ENCODE assay signal across 18 cellular contexts in the genomic region with DNA sequence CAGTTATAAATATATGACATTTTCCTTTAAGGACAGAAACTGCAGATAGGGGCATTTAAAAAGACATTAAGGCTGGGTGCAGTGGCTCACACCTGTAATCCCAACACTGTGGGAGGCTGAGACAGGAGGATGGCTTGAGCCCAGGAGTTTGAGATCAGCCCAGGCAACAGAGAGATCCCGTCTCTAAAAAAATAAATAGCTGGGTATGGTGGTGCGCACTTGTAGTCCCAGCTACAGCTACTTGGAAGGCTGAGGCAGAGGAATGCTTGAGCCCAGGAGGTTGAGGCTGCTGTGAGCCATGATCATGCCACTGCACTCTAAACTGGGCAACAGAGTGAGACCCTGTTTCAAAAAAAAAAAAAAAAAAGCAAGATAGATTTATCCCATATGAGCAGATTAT.
DNase-seq lines count a peak whose midpoint lies in the region; ATAC-seq and TF ChIP-seq lines count a peak whose summit lies in the region.
"Had no signal": no experiment of that assay in that cellular context is flagged by ENCODE, and none has a peak within 500 bp of the region (broad histone marks: within the 10 kb centered on the region; RNA-seq: fewer than 3 reads in every experiment).

No MANE protein-coding gene starts in this region.

- 0 out of 2 replicates have a peak, but pooled peaks cover 4% of the 10 kb centered on the region for H3K79me2 ChIP-seq in GM23248 (ENCODE audit: insufficient read depth)
- H3K79me2 ChIP-seq in hepatocyte = no peaks in the 10 kb centered on the region

- no peaks in the 10 kb centered on the region for H4K20me1 ChIP-seq in GM23248 (ENCODE audit: insufficient read depth)
- no peaks in the 10 kb centered on the region for H4K20me1 ChIP-seq in hepatocyte (ENCODE audit: insufficient read depth, poor library complexity, severe bottlenecking)

- ATAC-seq in T-helper 17 cell (no peak), HG02852 (IDR thresholded peaks at IDR 0.05; ENCODE audit: unreplicated experiment) (no peak), GM19351 (IDR thresholded peaks at IDR 0.05; ENCODE audit: unreplicated experiment) (no peak)

- no peaks in the 10 kb centered on the region for H3K36me3 Mint-ChIP-seq in T-helper 17 cell (ENCODE audit: low read depth)
- H3K36me3 Mint-ChIP-seq in T-helper 2 cell treated with Interferon-gamma antibody and Interleukin-4, amounts not matched to agents 5 μg/mL and 100 μg/mL, for 36 hours (ENCODE audit: low read depth) = peaks cover 2% of the 10 kb centered on the region
- H3K36me3 Mint-ChIP-seq: IgD-negative memory B cell had no signal

- DNase-seq in GM23248 (no peak), T-helper 17 cell (no peak), hepatocyte (ENCODE audit: low spot score) (no peak), A172 (ENCODE audit: low spot score) (no peak)
- DNase-seq in T-helper 2 cell treated with Interferon-gamma antibody and Interleukin-4, amounts not matched to agents 5 μg/mL and 100 μg/mL, for 36 hours (ENCODE audit: low spot score) = no peak
- DNase-seq: activated CD4-positive, alpha-beta T cell treated with anti-CD3 and anti-CD28 coated beads, Interleukin-2, amount 50 U/mL, for 4 hours; CD4-positive, alpha-beta T cell; GDM1; hypothalamus; NCI-H1105 treated with DMSO at 0.1 percent for 48 hours; stimulated activated CD4-positive, alpha-beta T cell treated with anti-CD3 and anti-CD28 coated beads, Interleukin-4, amount 100 ng/mL, for 24 hours; stimulated activated naive CD4-positive, alpha-beta T cell treated with Interleukin-2 at 50 U/mL for 16 hours had no signal

- H3K27me3 ChIP-seq in GM23248 (replicated peaks; ENCODE audit: insufficient read depth) = no peaks in the 10 kb centered on the region
- H3K27me3 ChIP-seq in hepatocyte = no peaks in the 10 kb centered on the region
- no peaks in the 10 kb centered on the region for H3K27me3 ChIP-seq in skeletal muscle tissue (ENCODE audit: control insufficient read depth in 3 of 3, insufficient read depth in 3 of 3, low read length in 3 of 3)

- no peak overlapping the region for H2AFZ ChIP-seq in GM23248
- H2AFZ ChIP-seq in hepatocyte = no peak overlapping the region

- H3K9me3 ChIP-seq in GM23248 (ENCODE audit: low read depth) (no peaks in the 10 kb centered on the region), T-helper 17 cell (ENCODE audit: control insufficient read depth, low read length, poor library complexity, severe bottlenecking) (no peaks in the 10 kb centered on the region), hepatocyte (ENCODE audit: low read depth) (no peaks in the 10 kb centered on the region), skeletal muscle tissue (ENCODE audit: control insufficient read depth in 3 of 3, low read length in 3 of 3) (no peaks in the 10 kb centered on the region)

- H3K4me3 Mint-ChIP-seq in T-helper 17 cell = no peak overlapping the region
- H3K4me3 Mint-ChIP-seq in T-helper 2 cell treated with Interferon-gamma antibody and Interleukin-4, amounts not matched to agents 5 μg/mL and 100 μg/mL, for 36 hours = no peak overlapping the region
- H3K4me3 Mint-ChIP-seq: CD4-positive, alpha-beta T cell; IgD-negative memory B cell had no signal

- no peaks in the 10 kb centered on the region for H3K9me2 ChIP-seq in GM23248 (ENCODE audit: insufficient read depth)
- H3K9me2 ChIP-seq in hepatocyte (replicated peaks; ENCODE audit: insufficient read depth) = no peaks in the 10 kb centered on the region

- peaks cover 88% of the 10 kb centered on the region for H3F3A ChIP-seq in GM23248 (ENCODE audit: insufficient read depth)

- H3K36me3 ChIP-seq in GM23248 (ENCODE audit: low read depth) (peaks cover 6% of the 10 kb centered on the region; the same call in 1 of the 2 replicates), hepatocyte (replicated peaks; ENCODE audit: insufficient read depth, low read depth) (no peaks in the 10 kb centered on the region), skeletal muscle tissue (ENCODE audit: control insufficient read depth in 3 of 3, insufficient read depth in 3 of 3, low read length in 3 of 3) (no peaks in the 10 kb centered on the region)

- peak overlapping the region; percentile 75 for H3K27ac Mint-ChIP-seq in T-helper 17 cell
- no peak overlapping the region for H3K27ac Mint-ChIP-seq in T-helper 2 cell treated with Interferon-gamma antibody and Interleukin-4, amounts not matched to agents 5 μg/mL and 100 μg/mL, for 36 hours
- H3K27ac Mint-ChIP-seq: activated T-helper 2 cell treated with anti-CD3 and anti-CD28 coated beads, Interferon-gamma antibody, Interleukin-2, Interleukin-4, amounts not matched to agents 10 μg/mL and 5 μg/mL and 100 μg/mL, durations not matched to agents 14 hours and 24 hours and 36 hours; CD4-positive, alpha-beta T cell; IgD-negative memory B cell had no signal

- H3K27ac ChIP-seq in GM23248 (peak overlapping the region; percentile 98), hepatocyte (peak overlapping the region; percentile 91), skeletal muscle tissue (ENCODE audit: low read depth, low read length) (peak overlapping the region; percentile 91)

- H3K4me3 ChIP-seq in GM23248 = no peak overlapping the region
- H3K4me3 ChIP-seq in hepatocyte = no peak overlapping the region
- H3K4me3 ChIP-seq in skeletal muscle tissue (ENCODE audit: low read length in 3 of 3) = no peak overlapping the region
- H3K4me3 ChIP-seq: lung had no signal

- peak overlapping the region; percentile 64 for H3K4me2 ChIP-seq in GM23248 (ENCODE audit: unreplicated experiment)
- H3K4me2 ChIP-seq in hepatocyte = no peak overlapping the region

- H3K9ac ChIP-seq in GM23248 (peak overlapping the region; percentile 84), skeletal muscle tissue (ENCODE audit: low read depth in 1 of 3, low read length in 3 of 3) (peak overlapping the region in 1 of 3 donors; percentile 24)

- in situ Hi-C loops in GM23248 (cut with MboI) = no loop called here

- H3K4me1 Mint-ChIP-seq in T-helper 17 cell = peaks cover 7% of the 10 kb centered on the region
- H3K4me1 Mint-ChIP-seq in T-helper 2 cell treated with Interferon-gamma antibody and Interleukin-4, amounts not matched to agents 5 μg/mL and 100 μg/mL, for 36 hours (ENCODE audit: low read depth) = no peaks in the 10 kb centered on the region

- H3K4me1 ChIP-seq in GM23248 (ENCODE audit: insufficient read depth) = peaks cover 84% of the 10 kb centered on the region
- peaks cover 30% of the 10 kb centered on the region for H3K4me1 ChIP-seq in hepatocyte (ENCODE audit: insufficient read depth)
- peaks cover 31 to 52% (median 40%) of the 10 kb centered on the region in 3 donors for H3K4me1 ChIP-seq in skeletal muscle tissue (ENCODE audit: control insufficient read depth in 3 of 3, insufficient read depth in 3 of 3, low read length in 3 of 3)

- no peak for TF ChIP-seq CTCF in hepatocyte (IDR thresholded peaks at IDR 0.05; ENCODE audit: poor library complexity)

- no peaks in the 10 kb centered on the region for H3K27me3 Mint-ChIP-seq in T-helper 17 cell
- H3K27me3 Mint-ChIP-seq in T-helper 2 cell treated with Interferon-gamma antibody and Interleukin-4, amounts not matched to agents 5 μg/mL and 100 μg/mL, for 36 hours (ENCODE audit: low read depth) = peaks cover under 1% of the 10 kb centered on the region
- H3K27me3 Mint-ChIP-seq: CD4-positive, alpha-beta T cell had no signal

- no peaks in the 10 kb centered on the region for H3K9me3 Mint-ChIP-seq in T-helper 2 cell treated with Interferon-gamma antibody and Interleukin-4, amounts not matched to agents 5 μg/mL and 100 μg/mL, for 36 hours
- H3K9me3 Mint-ChIP-seq: activated T-helper 2 cell treated with anti-CD3 and anti-CD28 coated beads, Interferon-gamma antibody, Interleukin-2, Interleukin-4, amounts not matched to agents 10 μg/mL and 5 μg/mL and 100 μg/mL, durations not matched to agents 14 hours and 24 hours and 36 hours; CD4-positive, alpha-beta T cell; IgD-negative memory B cell had no signal

- WGBS in GM23248 (ENCODE audit: low coverage in 1 of 2, low lambda C conversion rate in 2 of 2, missing lambda C conversion rate in 2 of 2), 2 experiments = 80 to 82% methylated on average over 2 of the region's 2 CpGs
- WGBS in hepatocyte (ENCODE audit: low lambda C conversion rate, missing lambda C conversion rate) = 91% methylated on average over 2 of the region's 2 CpGs
